Comparison of ENCODE assay signal across 8 cellular contexts in genomic region chrX:15815779-15816452, GRCh38. TPM values are rescaled to one million over a fixed set of nuclear protein-coding genes. Genes with fewer than 3 reads are reported as not detected.
DNase-seq lines count a peak whose midpoint lies in the region; ATAC-seq and TF ChIP-seq lines count a peak whose summit lies in the region.

No MANE protein-coding gene starts in this region.

- no peaks in the 10 kb centered on the region for H4K20me1 ChIP-seq in DOHH2 (ENCODE audit: control insufficient read depth, insufficient read depth, low read depth, low read length)

- H3K27me3 ChIP-seq in DOHH2 (ENCODE audit: control insufficient read depth, low read length) (no peaks in the 10 kb centered on the region), HUES64 (ENCODE audit: insufficient read depth, low read length) (no peaks in the 10 kb centered on the region), thyroid gland (no peaks in the 10 kb centered on the region)

- H3K4me2 ChIP-seq in DOHH2 (ENCODE audit: low read length) = no peak overlapping the region

- no peak overlapping the region for H3K27ac ChIP-seq in DOHH2 (ENCODE audit: low read depth, low read length)
- peak overlapping the region; percentile 93; the same call in 1 of the 2 replicates for H3K27ac ChIP-seq in HUES64 (ENCODE audit: low read depth, low read length)
- H3K27ac ChIP-seq in thyroid gland = no peak overlapping the region

- H3K36me3 Mint-ChIP-seq in activated CD8-positive, alpha-beta T cell treated with anti-CD3 and anti-CD28 coated beads for 36 hours (ENCODE audit: low read depth) = peaks cover 39% of the 10 kb centered on the region
- H3K36me3 Mint-ChIP-seq in type B pancreatic cell = peaks cover 38% of the 10 kb centered on the region

- H3K9me3 ChIP-seq in DOHH2 (ENCODE audit: control insufficient read depth, insufficient read depth, low read length) (no peaks in the 10 kb centered on the region), HUES64 (ENCODE audit: insufficient read depth, low read depth, low read length) (no peaks in the 10 kb centered on the region), thyroid gland (no peaks in the 10 kb centered on the region)

- peak; percentile 80 for ATAC-seq in GM19372 (IDR thresholded peaks at IDR 0.05; ENCODE audit: low read depth, unreplicated experiment)
- ATAC-seq in activated CD8-positive, alpha-beta T cell treated with anti-CD3 and anti-CD28 coated beads for 36 hours = peak; percentile 83

- H3K36me3 ChIP-seq in DOHH2 (ENCODE audit: control insufficient read depth, low read length) (peaks cover 56% of the 10 kb centered on the region), HUES64 (ENCODE audit: insufficient read depth, low read length) (peaks cover 60% of the 10 kb centered on the region), thyroid gland (peaks cover 23 to 39% of the 10 kb centered on the region in 2 donors)

- H3K4me1 Mint-ChIP-seq in activated CD8-positive, alpha-beta T cell treated with anti-CD3 and anti-CD28 coated beads for 36 hours (ENCODE audit: low read depth) = peaks cover 58% of the 10 kb centered on the region
- H3K4me1 Mint-ChIP-seq in type B pancreatic cell (ENCODE audit: unreplicated experiment) = no peaks in the 10 kb centered on the region

- no peak for TF ChIP-seq POLR2A in thyroid gland (IDR thresholded peaks at IDR 0.05)

- 66% methylated on average over 8 of the region's 10 CpGs for WGBS in HUES64
- 74 to 77% methylated on average over 10 of the region's 10 CpGs for WGBS in thyroid gland, 2 donors

- peak; percentile 50 for TF ChIP-seq CTCF in DOHH2 (IDR thresholded peaks at IDR 0.05; ENCODE audit: low read depth, low read length, poor library complexity, severe bottlenecking)
- peak; percentile 45 for TF ChIP-seq CTCF in activated CD8-positive, alpha-beta T cell treated with anti-CD3 and anti-CD28 coated beads for 36 hours (IDR thresholded peaks at IDR 0.05)
- peak; percentile 68 for TF ChIP-seq CTCF in type B pancreatic cell (conservative IDR thresholded peaks at IDR 0.05)
- TF ChIP-seq CTCF in thyroid gland (IDR thresholded peaks at IDR 0.05) = no peak

- H3K4me3 Mint-ChIP-seq in activated CD8-positive, alpha-beta T cell treated with anti-CD3 and anti-CD28 coated beads for 36 hours = no peak overlapping the region
- H3K4me3 Mint-ChIP-seq in type B pancreatic cell = no peak overlapping the region

- H3K27me3 Mint-ChIP-seq in activated CD8-positive, alpha-beta T cell treated with anti-CD3 and anti-CD28 coated beads for 36 hours = no peaks in the 10 kb centered on the region
- no peaks in the 10 kb centered on the region for H3K27me3 Mint-ChIP-seq in type B pancreatic cell

- no peaks in the 10 kb centered on the region for H3K9me3 Mint-ChIP-seq in activated CD8-positive, alpha-beta T cell treated with anti-CD3 and anti-CD28 coated beads for 36 hours
- no peaks in the 10 kb centered on the region for H3K9me3 Mint-ChIP-seq in type B pancreatic cell

- H3K4me1 ChIP-seq in DOHH2 (ENCODE audit: control insufficient read depth, low read length) (no peaks in the 10 kb centered on the region), HUES64 (ENCODE audit: insufficient read depth, low read length) (peaks cover 14% of the 10 kb centered on the region), thyroid gland (no peaks in the 10 kb centered on the region)

- CTCF ChIA-PET in activated CD8-positive, alpha-beta T cell treated with anti-CD3 and anti-CD28 coated beads for 36 hours (lab: Charles Lee) = interaction anchor here (0.9 to 1.0 kb wide), 2 partner anchors 33 to 57 kb away, joined by 3 to 5 read pairs; no protein-coding TSS in a partner anchor

- H3K4me3 ChIP-seq in DOHH2 (ENCODE audit: low read length) (no peak overlapping the region), HUES64 (ENCODE audit: low read length) (no peak overlapping the region), thyroid gland (replicated peaks in 1 of 3) (no peak overlapping the region)

- peak overlapping the region; percentile 34; the same call in 1 of the 2 replicates for H3K9ac ChIP-seq in HUES64 (ENCODE audit: low read depth, low read length)

- intact Hi-C loops in activated CD8-positive, alpha-beta T cell treated with anti-CD3 and anti-CD28 coated beads for 36 hours (cut with micrococcal nuclease) = no loop called here
- intact Hi-C loops in thyroid gland (cut with DNase I) = no loop called here

- peak; percentile 45 for DNase-seq in activated CD8-positive, alpha-beta T cell treated with anti-CD3 and anti-CD28 coated beads for 36 hours
- DNase-seq in iPS DF 19.7 (ENCODE audit: low read depth, low spot score) (peak; percentile 23), type B pancreatic cell (ENCODE audit: extremely low spot score, unreplicated experiment) (no peak), DMS153 (lab: John Stamatoyannopoulos, UW) (no peak), thyroid gland (no peak)

- no peaks in the 10 kb centered on the region for H3K79me2 ChIP-seq in DOHH2 (ENCODE audit: control insufficient read depth, low read length)

- no peaks in the 10 kb centered on the region for H3K9me2 ChIP-seq in DOHH2 (replicated peaks; ENCODE audit: control insufficient read depth, low read length)

- H3K27ac Mint-ChIP-seq in activated CD8-positive, alpha-beta T cell treated with anti-CD3 and anti-CD28 coated beads for 36 hours = peak overlapping the region; percentile 86
- H3K27ac Mint-ChIP-seq in type B pancreatic cell = no peak overlapping the region

- POLR2A ChIA-PET in activated CD8-positive, alpha-beta T cell treated with anti-CD3 and anti-CD28 coated beads for 36 hours (lab: Charles Lee) = interaction anchor here (1.1 kb wide), 1 partner anchor 10 kb away, joined by 3 read pairs; no protein-coding TSS in a partner anchor

- H3F3A ChIP-seq in DOHH2 (ENCODE audit: control insufficient read depth, insufficient read depth) = no peaks in the 10 kb centered on the region

RNA-seq across cellular contexts. Expression of gene ZRSR2, which starts 25.6 kb away (rescaled TPM):
- 8.1 TPM for polyA plus RNA-seq in HUES64 (2013, experiment 1 of 2)
- polyA plus RNA-seq in HUES64 (2013, experiment 2 of 2) = 7.5 TPM
- total RNA-seq in activated CD8-positive, alpha-beta T cell treated with anti-CD3 and anti-CD28 coated beads for 36 hours = 10 to 100 TPM; 11.6 to 14.7 TPM
- 15.5 and 16.6 TPM in 2 replicates for total RNA-seq in type B pancreatic cell (ENCODE audit: low replicate concordance)
- 100 to 1,000 TPM in 1 of 4 donors, 10 to 100 TPM in 1, 1 to 10 TPM in 2; 3.3 to 106 (median 13.2) TPM for total RNA-seq in thyroid gland

RNA-seq across cellular contexts. Expression of gene AP1S2, which starts 38.7 kb away (rescaled TPM):
- 125 TPM for polyA plus RNA-seq in HUES64 (2013, experiment 1 of 2)
- 131 TPM for polyA plus RNA-seq in HUES64 (2013, experiment 2 of 2)
- total RNA-seq in activated CD8-positive, alpha-beta T cell treated with anti-CD3 and anti-CD28 coated beads for 36 hours = 10 to 100 TPM; 22.6 to 28.8 TPM
- total RNA-seq in type B pancreatic cell (ENCODE audit: low replicate concordance) (51.4 and 87.8 TPM in 2 replicates), thyroid gland (10 to 100 TPM; 34.3 to 81.4 (median 45.7) TPM)

Comparison
In these comparisons a context has a peak if more than half of its experiments do, and no peak if none do; other contexts are left out.
1. CTCF ChIP-seq: peak in DOHH2 (single experiment), activated CD8-positive, alpha-beta T cell treated with anti-CD3 and anti-CD28 coated beads for 36 hours (single experiment) and type B pancreatic cell (single experiment); none in thyroid gland (0 of 6).
2. DNase-seq: peak in activated CD8-positive, alpha-beta T cell treated with anti-CD3 and anti-CD28 coated beads for 36 hours (single experiment) and iPS DF 19.7 (single experiment); none in type B pancreatic cell (single experiment), DMS153 (single experiment) and thyroid gland (0 of 2).